In genomic region chr20:44586986-44587980, GRCh38 we compare ENCODE assay signal across 17 cellular contexts. TPM values are rescaled to one million over a fixed set of nuclear protein-coding genes. Genes with fewer than 3 reads are reported as not detected.
A peak's percentile ranks its signal among the peaks of the same experiment; 100 is the strongest.
DNase-seq lines count a peak whose midpoint lies in the region; ATAC-seq, FAIRE-seq and TF ChIP-seq lines count a peak whose summit lies in the region.
"Had no signal": no experiment of that assay in that cellular context is flagged by ENCODE, and none has a peak within 500 bp of the region (broad histone marks: within the 10 kb centered on the region; RNA-seq: fewer than 3 reads in every experiment).

No MANE protein-coding gene starts in this region.

- TF ChIP-seq CTCF in AG04450 (IDR thresholded peaks at IDR 0.05; ENCODE audit: low read depth, low read length) (no peak), HL-60 (IDR thresholded peaks at IDR 0.05; ENCODE audit: insufficient read depth, low read length) (no peak), activated B cell treated with CpG ODN at 0.5 μM for 24 hours (IDR thresholded peaks at IDR 0.05) (no peak), mucosa of descending colon (IDR thresholded peaks at IDR 0.05) (no peak), pancreas (IDR thresholded peaks at IDR 0.05) (no peak)

- H3K36me3 Mint-ChIP-seq in activated B cell treated with CpG ODN at 0.5 μM for 24 hours (ENCODE audit: low read depth) = peaks cover 80% of the 10 kb centered on the region
- H3K36me3 Mint-ChIP-seq: natural killer cell treated with Interleukin-12 subunit alpha and Interleukin-12 subunit beta and Interleukin-15 and Interleukin-18, amount 100 ng/mL, for 72 hours had no signal

- no peaks in the 10 kb centered on the region for H3K9me3 ChIP-seq in AG04450 (ENCODE audit: control insufficient read depth, insufficient read depth, low read length)
- no peaks in the 10 kb centered on the region for H3K9me3 ChIP-seq in mucosa of descending colon
- H3K9me3 ChIP-seq in pancreas = no peaks in the 10 kb centered on the region
- no peaks in the 10 kb centered on the region for H3K9me3 ChIP-seq in effector memory CD4-positive, alpha-beta T cell (ENCODE audit: control insufficient read depth, low read length)
- H3K9me3 ChIP-seq: BE2C, MG63 had no signal

- H3K27ac Mint-ChIP-seq in activated B cell treated with CpG ODN at 0.5 μM for 24 hours = peak overlapping the region; percentile 96
- H3K27ac Mint-ChIP-seq: natural killer cell treated with Interleukin-12 subunit alpha and Interleukin-12 subunit beta and Interleukin-15 and Interleukin-18, amount 100 ng/mL, for 72 hours had no signal

- H3K27me3 Mint-ChIP-seq in activated B cell treated with CpG ODN at 0.5 μM for 24 hours = no peaks in the 10 kb centered on the region

- no peaks in the 10 kb centered on the region for H3K9me3 Mint-ChIP-seq in activated B cell treated with CpG ODN at 0.5 μM for 24 hours
- H3K9me3 Mint-ChIP-seq: natural killer cell treated with Interleukin-12 subunit alpha and Interleukin-12 subunit beta and Interleukin-15 and Interleukin-18, amount 100 ng/mL, for 72 hours had no signal

- POLR2A ChIA-PET in AG04450 (lab: Yijun Ruan, JAX) (interaction anchor here (0.6 kb wide), 1 partner anchor 54 kb away, joined by 5 read pairs; no protein-coding TSS in a partner anchor), activated B cell treated with CpG ODN at 0.5 μM for 24 hours (lab: Charles Lee) (interaction anchor here (0.6 to 5.3 kb wide), 14 partner anchors 8 to 905 kb away, joined by 3 to 154 read pairs (median 14); partner anchors contain the start of genes ADA, SERINC3, STK4 and TTPAL)

- H3K4me3 Mint-ChIP-seq in activated B cell treated with CpG ODN at 0.5 μM for 24 hours = peak overlapping the region; percentile 94
- H3K4me3 Mint-ChIP-seq: natural killer cell treated with Interleukin-12 subunit alpha and Interleukin-12 subunit beta and Interleukin-15 and Interleukin-18, amount 100 ng/mL, for 72 hours had no signal

- WGBS in pancreas, 2 donors = 81 to 85% methylated on average over 11 of the region's 11 CpGs

- intact Hi-C loops in activated B cell treated with CpG ODN at 0.5 μM for 24 hours (cut with micrococcal nuclease) (loop anchor here (1.0 to 5.0 kb wide), 9 partner anchors 7 to 905 kb away; partner anchors contain the start of genes ADA, OSER1 and SERINC3), mucosa of descending colon (cut with DNase I, micrococcal nuclease) (no loop called here), pancreas (cut with DNase I) (no loop called here)

- CTCF ChIA-PET in AG04450 (lab: Charles Lee) (interaction anchor here (1.2 kb wide), 1 partner anchor 22 kb away, joined by 4 read pairs; no protein-coding TSS in a partner anchor), activated B cell treated with CpG ODN at 0.5 μM for 24 hours (lab: Charles Lee) (interaction anchor here (0.7 to 5.0 kb wide), 7 partner anchors 8 to 22 kb away, joined by 3 to 46 read pairs (median 14); no protein-coding TSS in a partner anchor)

- H3K27ac ChIP-seq in AG04450 (ENCODE audit: low read depth, low read length) = peak overlapping the region; percentile 42
- H3K27ac ChIP-seq in HL-60 (replicated peaks) = 0 out of 2 replicates have a peak overlapping the region, but pooled peaks have one; percentile 22
- H3K27ac ChIP-seq in pancreas = no peak overlapping the region
- no peak overlapping the region for H3K27ac ChIP-seq in effector memory CD4-positive, alpha-beta T cell (ENCODE audit: insufficient read depth, low read length, poor library complexity, severe bottlenecking)

- H3K36me3 ChIP-seq in mucosa of descending colon (ENCODE audit: low read depth) = no peaks in the 10 kb centered on the region
- no peaks in the 10 kb centered on the region for H3K36me3 ChIP-seq in pancreas
- H3K36me3 ChIP-seq in effector memory CD4-positive, alpha-beta T cell (ENCODE audit: control insufficient read depth, insufficient read depth, low read length) = no peaks in the 10 kb centered on the region
- H3K36me3 ChIP-seq: BE2C had no signal

- H3K4me1 ChIP-seq in mucosa of descending colon (ENCODE audit: low read depth) = no peaks in the 10 kb centered on the region
- no peaks in the 10 kb centered on the region for H3K4me1 ChIP-seq in pancreas
- H3K4me1 ChIP-seq in effector memory CD4-positive, alpha-beta T cell (ENCODE audit: control insufficient read depth, insufficient read depth, low read length, poor library complexity, severe bottlenecking) = no peaks in the 10 kb centered on the region
- H3K4me1 ChIP-seq: BE2C had no signal

- H3K27me3 ChIP-seq in AG04450 (ENCODE audit: control insufficient read depth, insufficient read depth, low read length) (no peaks in the 10 kb centered on the region), HL-60 (ENCODE audit: insufficient read depth, poor library complexity, severe bottlenecking) (no peaks in the 10 kb centered on the region), pancreas (no peaks in the 10 kb centered on the region)
- H3K27me3 ChIP-seq in effector memory CD4-positive, alpha-beta T cell (replicated peaks; ENCODE audit: control insufficient read depth, insufficient read depth, low read length, poor library complexity, severe bottlenecking) = no peaks in the 10 kb centered on the region
- H3K27me3 ChIP-seq: BE2C, MG63 had no signal

- DNase-seq in AG04450 (ENCODE audit: low read depth, low spot score) = no peak
- no peak for DNase-seq in HL-60 (ENCODE audit: low read depth in 1 of 2, low spot score in 1 of 2)
- DNase-seq in activated B cell treated with CpG ODN at 0.5 μM for 24 hours = no peak
- no peak for DNase-seq in mucosa of descending colon
- no peak for DNase-seq in pancreas
- no peak for DNase-seq in stimulated activated CD4-positive, alpha-beta T cell treated with anti-CD3 and anti-CD28 coated beads, Interleukin-15, amount 100 ng/mL, for 24 hours
- no peak for DNase-seq in effector memory CD4-positive, alpha-beta T cell
- DNase-seq: activated CD4-positive, alpha-beta T cell treated with anti-CD3 and anti-CD28 coated beads, Interleukin-2, amount 50 U/mL, for 1 hour; activated gamma-delta T cell treated with Interleukin-2 at 50 U/mL for 16 hours; BE2C; caudate nucleus; MG63; NCI-H748 treated with DMSO at 0.1 percent for 48 hours; T-helper 1 cell had no signal

- peaks cover 88% of the 10 kb centered on the region for H3K4me1 Mint-ChIP-seq in activated B cell treated with CpG ODN at 0.5 μM for 24 hours

- ATAC-seq in activated B cell treated with CpG ODN at 0.5 μM for 24 hours (ENCODE audit: low read depth) (peak; percentile 1), mucosa of descending colon (peak; percentile 12), pancreas (no peak), HG03095 (IDR thresholded peaks at IDR 0.05; ENCODE audit: unreplicated experiment) (no peak)
- ATAC-seq: natural killer cell treated with Interleukin-12 subunit alpha and Interleukin-12 subunit beta and Interleukin-15 and Interleukin-18, amount 100 ng/mL, for 72 hours had no signal

- no peak for FAIRE-seq in pancreas (lab: Jason Lieb, UNC)

- no peak overlapping the region for H3K4me3 ChIP-seq in AG04450 (ENCODE audit: low read depth, low read length)
- no peak overlapping the region for H3K4me3 ChIP-seq in HL-60 (replicated peaks; ENCODE audit: insufficient read depth, low read length)
- no peak overlapping the region for H3K4me3 ChIP-seq in mucosa of descending colon
- no peak overlapping the region for H3K4me3 ChIP-seq in pancreas
- no peak overlapping the region for H3K4me3 ChIP-seq in effector memory CD4-positive, alpha-beta T cell (ENCODE audit: insufficient read depth, low read depth, low read length, poor library complexity, severe bottlenecking)
- H3K4me3 ChIP-seq: MG63, skin epidermis had no signal

RNA-seq across cellular contexts. Expression of gene PKIG, which starts 4.9 kb away (rescaled TPM):
- 107 and 128 TPM in 2 replicates for polyA plus RNA-seq in AG04450 (2011; rRNA removed)
- 50.6 and 65.6 TPM in 2 replicates for polyA minus RNA-seq in AG04450 (2011; rRNA and poly(A)+ RNA removed)
- 181 and 191 TPM in 2 replicates for total RNA-seq in activated B cell treated with CpG ODN at 0.5 μM for 24 hours
- total RNA-seq in mucosa of descending colon = 100 to 1,000 TPM in 1 of 3 donors, 10 to 100 TPM in 2; 39.9 to 101 (median 42.4) TPM
- 10 to 100 TPM; 10.6 to 15.8 (median 12.6) TPM for total RNA-seq in pancreas
- polyA plus RNA-seq in pancreas = 10 to 100 TPM; 20.3 to 40.2 TPM

Comparison
In these comparisons a context has a peak if more than half of its experiments do, and no peak if none do; other contexts are left out.
1. H3K27ac ChIP-seq: peak in AG04450 (single experiment) and HL-60 (single experiment); none in pancreas (0 of 4) and effector memory CD4-positive, alpha-beta T cell (single experiment).
2. ATAC-seq: peak in activated B cell treated with CpG ODN at 0.5 μM for 24 hours (single experiment) and mucosa of descending colon (single experiment); none in pancreas (0 of 4) and HG03095 (single experiment).